17 cellular contexts compared by ENCODE assay signal in genomic region chr4:78464265-78464664, GRCh38.
DNase-seq lines count a peak whose midpoint lies in the region; ATAC-seq and TF ChIP-seq lines count a peak whose summit lies in the region.
"Had no signal": no experiment of that assay in that cellular context is flagged by ENCODE, and none has a peak within 500 bp of the region (broad histone marks: within the 10 kb centered on the region; RNA-seq: fewer than 3 reads in every experiment).

No MANE protein-coding gene starts in this region.

- H3K36me3 Mint-ChIP-seq in stimulated activated effector memory CD8-positive, alpha-beta T cell treated with anti-CD3 and anti-CD28 coated beads, Interleukin-12 subunit alpha, Interleukin-12 subunit beta, amount 100 ng/mL, for 72 hours = no peaks in the 10 kb centered on the region
- H3K36me3 Mint-ChIP-seq: CD4-positive, alpha-beta memory T cell had no signal

- BruUV-seq in PC-3 (replicated peaks; lab: Mats Ljungman, UMichigan) = no TSS peak

- no peaks in the 10 kb centered on the region for H3K9me3 ChIP-seq in PC-3 (ENCODE audit: low read length)
- H3K9me3 ChIP-seq: A549, BE2C, HAP-1 had no signal

- no peak overlapping the region for H3K9ac ChIP-seq in PC-3 (ENCODE audit: low read length)

- TF ChIP-seq CTCF in PC-3 (conservative IDR thresholded peaks at IDR 0.05; ENCODE audit: low read depth, low read length) (no peak), foreskin keratinocyte (conservative IDR thresholded peaks at IDR 0.05) (no peak)

- no peak overlapping the region for H2AFZ ChIP-seq in PC-3 (ENCODE audit: low read length)

- H3K27ac ChIP-seq in PC-3 (ENCODE audit: low read length) (no peak overlapping the region), foreskin keratinocyte (no peak overlapping the region)
- H3K27ac ChIP-seq: A549, C4-2B, HL-60 had no signal

- H3K27me3 ChIP-seq in PC-3 (ENCODE audit: low read length) (no peaks in the 10 kb centered on the region), foreskin keratinocyte (no peaks in the 10 kb centered on the region)
- H3K27me3 ChIP-seq: BE2C had no signal

- no peak overlapping the region for H3K4me3 Mint-ChIP-seq in stimulated activated effector memory CD8-positive, alpha-beta T cell treated with anti-CD3 and anti-CD28 coated beads, Interleukin-12 subunit alpha, Interleukin-12 subunit beta, amount 100 ng/mL, for 72 hours
- H3K4me3 Mint-ChIP-seq: CD4-positive, alpha-beta memory T cell; HFFc6 had no signal

- no peaks in the 10 kb centered on the region for H3K9me2 ChIP-seq in PC-3 (replicated peaks; ENCODE audit: low read length)

- no peaks in the 10 kb centered on the region for H3K4me1 Mint-ChIP-seq in stimulated activated effector memory CD8-positive, alpha-beta T cell treated with anti-CD3 and anti-CD28 coated beads, Interleukin-12 subunit alpha, Interleukin-12 subunit beta, amount 100 ng/mL, for 72 hours
- H3K4me1 Mint-ChIP-seq: CD4-positive, alpha-beta memory T cell had no signal

- no peaks in the 10 kb centered on the region for H4K20me1 ChIP-seq in PC-3 (ENCODE audit: low read length)

- intact Hi-C loops in PC-3 (cut with micrococcal nuclease) = no loop called here

- POLR2A ChIA-PET in PC-3 (lab: Charles Lee; ENCODE audit: unreplicated experiment) = no interaction called here

- CTCF ChIA-PET in PC-3 (lab: Charles Lee) = no interaction called here

- no peak overlapping the region for H3K27ac Mint-ChIP-seq in stimulated activated effector memory CD8-positive, alpha-beta T cell treated with anti-CD3 and anti-CD28 coated beads, Interleukin-12 subunit alpha, Interleukin-12 subunit beta, amount 100 ng/mL, for 72 hours
- H3K27ac Mint-ChIP-seq: CD4-positive, alpha-beta memory T cell; HFFc6 had no signal

- peaks cover 2% of the 10 kb centered on the region for H3K9me3 Mint-ChIP-seq in stimulated activated effector memory CD8-positive, alpha-beta T cell treated with anti-CD3 and anti-CD28 coated beads, Interleukin-12 subunit alpha, Interleukin-12 subunit beta, amount 100 ng/mL, for 72 hours
- H3K9me3 Mint-ChIP-seq: HFFc6 had no signal

- DNase-seq in HT1080 (ENCODE audit: low read depth) (peak; percentile 2), PC-3 (peak; percentile 39), foreskin keratinocyte (peak in 1 of 2 donors; percentile 54)
- no peak for DNase-seq in stimulated activated effector memory CD8-positive, alpha-beta T cell treated with anti-CD3 and anti-CD28 coated beads, Interleukin-12 subunit alpha, Interleukin-12 subunit beta, amount 100 ng/mL, for 72 hours (ENCODE audit: low spot score in 2 of 2)
- DNase-seq: BE2C; CD4-positive, alpha-beta memory T cell; DMS153; DMS79 treated with DMSO at 0.1 percent for 48 hours; EL; HFFc6 had no signal

- H3K4me3 ChIP-seq in PC-3 (ENCODE audit: low read length) = no peak overlapping the region
- H3K4me3 ChIP-seq: A549, HAP-1 had no signal

- H3K36me3 ChIP-seq in PC-3 (ENCODE audit: low read depth, low read length) = no peaks in the 10 kb centered on the region
- H3K36me3 ChIP-seq: HAP-1 had no signal

- no peak overlapping the region for H3K4me2 ChIP-seq in PC-3 (ENCODE audit: low read length)
- H3K4me2 ChIP-seq: A549 had no signal

- no peak for ATAC-seq in PC-3
- ATAC-seq in foreskin keratinocyte = peak; percentile 62
- peak; percentile 45 for ATAC-seq in stimulated activated effector memory CD8-positive, alpha-beta T cell treated with anti-CD3 and anti-CD28 coated beads, Interleukin-12 subunit alpha, Interleukin-12 subunit beta, amount 100 ng/mL, for 72 hours
- no peak for ATAC-seq in GM21737 (IDR thresholded peaks at IDR 0.05; ENCODE audit: unreplicated experiment)
- no peak for ATAC-seq in HG02798 (IDR thresholded peaks at IDR 0.05; ENCODE audit: poor library complexity, unreplicated experiment)
- ATAC-seq in GM18519 (IDR thresholded peaks at IDR 0.05; ENCODE audit: low FRiP score, unreplicated experiment) = no peak
- ATAC-seq: A549 had no signal

- H3K4me1 ChIP-seq in PC-3 (ENCODE audit: insufficient read depth, low read length) (no peaks in the 10 kb centered on the region), foreskin keratinocyte (no peaks in the 10 kb centered on the region)
- H3K4me1 ChIP-seq: A549, BE2C, HAP-1 had no signal

- no peaks in the 10 kb centered on the region for H3K79me2 ChIP-seq in PC-3 (ENCODE audit: low read length)

- no peaks in the 10 kb centered on the region for H3F3A ChIP-seq in PC-3 (ENCODE audit: low read length, unreplicated experiment)

Comparison
In these comparisons a context has a peak if more than half of its experiments do, and no peak if none do; other contexts are left out.
1. DNase-seq: peak in HT1080 (single experiment) and PC-3 (single experiment); none in stimulated activated effector memory CD8-positive, alpha-beta T cell treated with anti-CD3 and anti-CD28 coated beads, Interleukin-12 subunit alpha, Interleukin-12 subunit beta, amount 100 ng/mL, for 72 hours (0 of 2).
2. ATAC-seq: peak in foreskin keratinocyte (single experiment) and stimulated activated effector memory CD8-positive, alpha-beta T cell treated with anti-CD3 and anti-CD28 coated beads, Interleukin-12 subunit alpha, Interleukin-12 subunit beta, amount 100 ng/mL, for 72 hours (single experiment); none in PC-3 (single experiment), GM21737 (single experiment), HG02798 (single experiment) and GM18519 (single experiment).